In the genomic region with DNA sequence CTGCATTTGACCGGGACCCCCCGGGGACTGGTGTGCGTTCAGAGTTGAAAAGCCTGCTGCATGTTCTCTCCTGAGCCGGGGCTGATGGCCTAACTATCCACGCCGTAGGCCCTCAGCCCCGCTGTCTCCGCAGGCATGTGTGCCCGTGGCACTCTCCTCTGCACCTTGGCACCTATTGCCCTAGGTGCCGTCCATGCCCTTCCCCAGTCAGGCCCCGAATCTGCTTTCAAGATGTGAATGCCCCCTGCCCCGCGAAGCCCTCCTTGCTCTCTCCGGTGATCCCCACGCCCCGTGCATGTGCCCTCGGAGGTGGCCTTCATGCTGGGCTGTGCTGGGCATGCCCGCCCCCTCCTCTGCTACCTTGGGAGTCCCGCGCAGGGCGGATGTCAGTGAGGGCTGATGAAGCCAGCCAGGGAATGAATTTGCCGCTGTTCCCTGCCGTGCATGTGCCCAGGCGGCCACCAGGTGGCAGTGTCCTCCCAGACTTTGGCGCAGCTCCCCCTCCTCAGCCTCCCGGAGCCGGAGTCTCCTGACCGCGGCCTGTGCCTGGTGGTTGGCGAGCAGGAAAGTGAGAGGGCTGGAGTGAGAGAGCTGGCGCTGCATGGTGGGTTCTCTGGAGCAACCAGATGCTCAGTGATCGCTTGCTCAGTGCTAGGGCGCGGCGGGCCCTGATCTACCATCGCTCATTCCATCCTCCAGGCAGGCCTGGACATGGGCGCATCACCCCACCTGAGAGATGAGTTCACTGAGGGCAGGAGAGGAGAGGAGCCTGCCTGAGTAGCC, we compare ENCODE assay signal across 9 cellular contexts.
DNase-seq lines count a peak whose midpoint lies in the region; ATAC-seq and TF ChIP-seq lines count a peak whose summit lies in the region.
"Had no signal": no experiment of that assay in that cellular context is flagged by ENCODE, and none has a peak within 500 bp of the region (broad histone marks: within the 10 kb centered on the region; RNA-seq: fewer than 3 reads in every experiment).

No MANE protein-coding gene starts in this region.

- H3K9ac ChIP-seq in DND-41 (ENCODE audit: low read depth, low read length) = no peak overlapping the region

- peaks cover 11% of the 10 kb centered on the region for H3K27me3 Mint-ChIP-seq in activated naive CD8-positive, alpha-beta T cell treated with anti-CD3 and anti-CD28 coated beads, Interleukin-2, amount 50 U/mL, for 24 hours
- H3K27me3 Mint-ChIP-seq in progenitor cell of endocrine pancreas = peaks cover 21% of the 10 kb centered on the region

- no peaks in the 10 kb centered on the region for H3K9me3 Mint-ChIP-seq in activated naive CD8-positive, alpha-beta T cell treated with anti-CD3 and anti-CD28 coated beads, Interleukin-2, amount 50 U/mL, for 24 hours
- H3K9me3 Mint-ChIP-seq in progenitor cell of endocrine pancreas (ENCODE audit: low read depth) = no peaks in the 10 kb centered on the region

- ATAC-seq in DND-41 (ENCODE audit: insufficient read depth, low read depth) (peak; percentile 71), heart left ventricle (peak; percentile 56 to 83 (median 72)), HG02884 (IDR thresholded peaks at IDR 0.05; ENCODE audit: unreplicated experiment) (no peak), HG02840 (IDR thresholded peaks at IDR 0.05; ENCODE audit: low FRiP score, unreplicated experiment) (no peak)
- ATAC-seq in activated naive CD8-positive, alpha-beta T cell treated with anti-CD3 and anti-CD28 coated beads, Interleukin-2, amount 50 U/mL, for 24 hours = peak; percentile 56

- H3K27me3 ChIP-seq in DND-41 (ENCODE audit: insufficient read depth, low read length, poor library complexity) (no peaks in the 10 kb centered on the region), heart left ventricle (peaks cover 0 to 14% (median 0%) of the 10 kb centered on the region in 9 donors)

- H3K36me3 Mint-ChIP-seq in activated naive CD8-positive, alpha-beta T cell treated with anti-CD3 and anti-CD28 coated beads, Interleukin-2, amount 50 U/mL, for 24 hours (ENCODE audit: low read depth) = no peaks in the 10 kb centered on the region
- no peaks in the 10 kb centered on the region for H3K36me3 Mint-ChIP-seq in progenitor cell of endocrine pancreas (ENCODE audit: insufficient read depth)

- intact Hi-C loops in heart left ventricle (cut with DNase I) = loop anchor here (1.0 to 10.0 kb wide), 9 partner anchors 56 to 282 kb away; no protein-coding TSS in a partner anchor

- H2AFZ ChIP-seq in DND-41 (ENCODE audit: low read depth, low read length) = no peak overlapping the region

- no peak overlapping the region for H3K27ac ChIP-seq in DND-41 (ENCODE audit: low read length)
- no peak overlapping the region for H3K27ac ChIP-seq in heart left ventricle
- H3K27ac ChIP-seq: epithelial cell of prostate had no signal

- H3K36me3 ChIP-seq in DND-41 (ENCODE audit: insufficient read depth, low read length) (no peaks in the 10 kb centered on the region), heart left ventricle (peaks cover 0 to 19% (median 3%) of the 10 kb centered on the region in 9 donors)

- TF ChIP-seq POLR2A in heart left ventricle (IDR thresholded peaks at IDR 0.05) = no peak

- no peaks in the 10 kb centered on the region for H4K20me1 ChIP-seq in DND-41 (ENCODE audit: insufficient read depth, low read length)

- peak; percentile 81 for TF ChIP-seq CTCF in DND-41 (IDR thresholded peaks at IDR 0.05; ENCODE audit: borderline replicate concordance, extremely low read depth, low read length, poor library complexity, severe bottlenecking)
- peak in 11 of 12 donors; percentile 93 to 98 (median 97) for TF ChIP-seq CTCF in heart left ventricle (IDR thresholded peaks at IDR 0.05)
- TF ChIP-seq CTCF in progenitor cell of endocrine pancreas (IDR thresholded peaks at IDR 0.05; ENCODE audit: unreplicated experiment) = peak; percentile 99

- DNase-seq in DND-41 (peak; percentile 47), LoVo (ENCODE audit: low spot score) (peak; percentile 52), SW480 (ENCODE audit: low spot score) (peak; percentile 82), heart left ventricle (peak; percentile 75 to 87 (median 79)), progenitor cell of endocrine pancreas (ENCODE audit: low spot score, unreplicated experiment) (peak; percentile 78)
- peak; percentile 72 for DNase-seq in activated naive CD8-positive, alpha-beta T cell treated with anti-CD3 and anti-CD28 coated beads, Interleukin-2, amount 50 U/mL, for 24 hours

- no peak overlapping the region for H3K4me3 Mint-ChIP-seq in activated naive CD8-positive, alpha-beta T cell treated with anti-CD3 and anti-CD28 coated beads, Interleukin-2, amount 50 U/mL, for 24 hours
- H3K4me3 Mint-ChIP-seq in progenitor cell of endocrine pancreas (ENCODE audit: low read depth) = peak overlapping the region; percentile 21

- no peak overlapping the region for H3K27ac Mint-ChIP-seq in activated naive CD8-positive, alpha-beta T cell treated with anti-CD3 and anti-CD28 coated beads, Interleukin-2, amount 50 U/mL, for 24 hours
- H3K27ac Mint-ChIP-seq in progenitor cell of endocrine pancreas = no peak overlapping the region

- no peaks in the 10 kb centered on the region for H3K79me2 ChIP-seq in DND-41 (ENCODE audit: insufficient read depth, low read length)

- no peak overlapping the region for H3K4me2 ChIP-seq in DND-41 (ENCODE audit: insufficient read depth, low read length)

- peaks cover 3% of the 10 kb centered on the region for H3K4me1 Mint-ChIP-seq in activated naive CD8-positive, alpha-beta T cell treated with anti-CD3 and anti-CD28 coated beads, Interleukin-2, amount 50 U/mL, for 24 hours
- H3K4me1 Mint-ChIP-seq in progenitor cell of endocrine pancreas (ENCODE audit: low read depth) = peaks cover 4% of the 10 kb centered on the region

- no peak overlapping the region for H3K4me3 ChIP-seq in DND-41 (ENCODE audit: low read depth in 1 of 2, low read length in 2 of 2)
- H3K4me3 ChIP-seq in heart left ventricle = no peak overlapping the region

- no peaks in the 10 kb centered on the region for H3K9me3 ChIP-seq in DND-41 (ENCODE audit: insufficient read depth, low read length, severe bottlenecking)
- H3K9me3 ChIP-seq in heart left ventricle = no peaks in the 10 kb centered on the region

- H3K4me1 ChIP-seq in DND-41 (ENCODE audit: insufficient read depth, low read length) (no peaks in the 10 kb centered on the region), heart left ventricle (peaks cover 0 to 26% (median 14%) of the 10 kb centered on the region in 12 donors)

- 29 to 39% (median 35%) methylated on average over 20 to 37 of the region's 37 CpGs for WGBS in heart left ventricle, 4 donors

Comparison
In these comparisons a context has a peak if more than half of its experiments do, and no peak if none do; other contexts are left out.
1. ATAC-seq: peak in DND-41 (single experiment), activated naive CD8-positive, alpha-beta T cell treated with anti-CD3 and anti-CD28 coated beads, Interleukin-2, amount 50 U/mL, for 24 hours (single experiment) and heart left ventricle (4 of 4); none in HG02884 (single experiment) and HG02840 (single experiment).
2. Peak in every context shown above with its lines, with median percentiles within 50 percentile points of each other: DNase-seq and CTCF ChIP-seq.